22 cellular contexts compared by ENCODE assay signal in genomic region chr20:34541917-34542316, GRCh38. TPM values are rescaled to one million over a fixed set of nuclear protein-coding genes. Genes with fewer than 3 reads are reported as not detected.
A peak's percentile ranks its signal among the peaks of the same experiment; 100 is the strongest.
DNase-seq lines count a peak whose midpoint lies in the region; ATAC-seq, FAIRE-seq and TF ChIP-seq lines count a peak whose summit lies in the region.
"Had no signal": no experiment of that assay in that cellular context is flagged by ENCODE, and none has a peak within 500 bp of the region (broad histone marks: within the 10 kb centered on the region; RNA-seq: fewer than 3 reads in every experiment).

No MANE protein-coding gene starts in this region.

- BruUV-seq in GM12878 (replicated peaks; lab: Mats Ljungman, UMichigan) = no TSS peak

- no peak overlapping the region for H3K9ac ChIP-seq in GM12878 (ENCODE audit: control insufficient read depth, insufficient read depth, low read length)

- H3K4me3 ChIP-seq in CD4-positive, alpha-beta memory T cell (ENCODE audit: low read length in 2 of 2) = no peak overlapping the region
- no peak overlapping the region for H3K4me3 ChIP-seq in GM12878
- H3K4me3 ChIP-seq: BLaER1 treated with 17β-estradiol and CSF1 and Interleukin-3, amounts not matched to agents 10 nM and 100 nM; MG63; Peyer's patch had no signal

- RAD21 ChIA-PET in GM12878 (lab: Charles Lee; ENCODE audit: unreplicated experiment) = interaction anchor here (1.1 kb wide), 1 partner anchor 166 kb away, joined by 4 read pairs; no protein-coding TSS in a partner anchor

- H3K36me3 ChIP-seq in CD4-positive, alpha-beta memory T cell (ENCODE audit: insufficient read depth, low read length) = peaks cover 10% of the 10 kb centered on the region
- peaks cover 9 to 12% of the 10 kb centered on the region in 2 experiments; a peak in 3 of 4 replicates for H3K36me3 ChIP-seq in GM12878 (ENCODE audit: control insufficient read depth in 2 of 2, insufficient read depth in 2 of 2, low read length in 1 of 2)

- H3K36me3 Mint-ChIP-seq in activated T-cell treated with anti-CD3 and anti-CD28 coated beads, Interleukin-2, amount 50 U/mL, for 72 hours (ENCODE audit: insufficient read depth in 2 of 2) = peaks cover 4 to 14% of the 10 kb centered on the region in 2 donors
- H3K36me3 Mint-ChIP-seq in CD4-positive, alpha-beta memory T cell = peaks cover 14 to 35% of the 10 kb centered on the region in 2 donors
- H3K36me3 Mint-ChIP-seq in natural killer cell = peaks cover 9% of the 10 kb centered on the region
- H3K36me3 Mint-ChIP-seq in T-helper 2 cell treated with Interferon-gamma antibody and Interleukin-4, amounts not matched to agents 5 μg/mL and 100 μg/mL, for 36 hours (ENCODE audit: low read depth) = peaks cover 26% of the 10 kb centered on the region

- no peaks in the 10 kb centered on the region for H3K27me3 ChIP-seq in CD4-positive, alpha-beta memory T cell (ENCODE audit: insufficient read depth, low read length)
- H3K27me3 ChIP-seq in GM12878 (replicated peaks in 1 of 2; ENCODE audit: control insufficient read depth in 2 of 2, insufficient read depth in 2 of 2, low read length in 1 of 2) = no peaks in the 10 kb centered on the region
- H3K27me3 ChIP-seq: BLaER1 treated with 17β-estradiol and CSF1 and Interleukin-3, amounts not matched to agents 10 nM and 100 nM; MG63; Peyer's patch had no signal

- TF ChIP-seq EP300 in GM12878 (IDR thresholded peaks at IDR 0.05; ENCODE audit: borderline replicate concordance in 1 of 2, control insufficient read depth in 1 of 2, low read depth in 2 of 2, low read length in 2 of 2) = no peak

- no peak overlapping the region for H2AFZ ChIP-seq in GM12878 (ENCODE audit: control insufficient read depth, low read depth, low read length)

- CTCF ChIA-PET in CD4-positive, alpha-beta memory T cell (lab: Charles Lee; ENCODE audit: partially characterized antibody) = interaction anchor here (10.0 kb wide), 1 partner anchor 165 kb away, joined by 148 read pairs; the partner anchor contains the start of gene TP53INP2
- CTCF ChIA-PET in GM12878 (lab: Yijun Ruan, JAX) = interaction anchor here (1.1 to 4.6 kb wide), 3 partner anchors 20 to 230 kb away, joined by 3 to 93 read pairs (median 4); no protein-coding TSS in a partner anchor

- intact Hi-C loops in CD4-positive, alpha-beta memory T cell (cut with micrococcal nuclease) = no loop called here
- intact Hi-C loops in GM12878 (cut with micrococcal nuclease; ENCODE audit: unreplicated experiment) (no loop called here), natural killer cell (cut with micrococcal nuclease) (no loop called here)

- 0 out of 2 replicates have a peak, but pooled peaks have one; percentile 10 for TF ChIP-seq POLR2A in GM12878 (IDR thresholded peaks at IDR 0.05; ENCODE audit: low read depth, low read length)
- TF ChIP-seq POLR2A in GM12891 (IDR thresholded peaks at IDR 0.05; ENCODE audit: low read depth, low read length) = no peak

- no peaks in the 10 kb centered on the region for H4K20me1 ChIP-seq in GM12878 (ENCODE audit: control insufficient read depth, insufficient read depth)

- H3K27me3 Mint-ChIP-seq in activated T-cell treated with anti-CD3 and anti-CD28 coated beads, Interleukin-2, amount 50 U/mL, for 72 hours (ENCODE audit: low read depth) = no peaks in the 10 kb centered on the region
- no peaks in the 10 kb centered on the region for H3K27me3 Mint-ChIP-seq in CD4-positive, alpha-beta memory T cell
- no peaks in the 10 kb centered on the region for H3K27me3 Mint-ChIP-seq in natural killer cell (ENCODE audit: low read depth in 2 of 2)
- no peaks in the 10 kb centered on the region for H3K27me3 Mint-ChIP-seq in T-helper 2 cell treated with Interferon-gamma antibody and Interleukin-4, amounts not matched to agents 5 μg/mL and 100 μg/mL, for 36 hours (ENCODE audit: low read depth)

- ATAC-seq in activated T-cell treated with anti-CD3 and anti-CD28 coated beads, Interleukin-2, amount 50 U/mL, for 72 hours (replicated peaks in 1 of 2) = no peak
- no peak for ATAC-seq in GM12878
- no peak for ATAC-seq in natural killer cell

- H3K9me3 Mint-ChIP-seq in activated T-cell treated with anti-CD3 and anti-CD28 coated beads, Interleukin-2, amount 50 U/mL, for 72 hours = no peaks in the 10 kb centered on the region
- H3K9me3 Mint-ChIP-seq in CD4-positive, alpha-beta memory T cell = no peaks in the 10 kb centered on the region
- H3K9me3 Mint-ChIP-seq in natural killer cell = no peaks in the 10 kb centered on the region
- no peaks in the 10 kb centered on the region for H3K9me3 Mint-ChIP-seq in T-helper 2 cell treated with Interferon-gamma antibody and Interleukin-4, amounts not matched to agents 5 μg/mL and 100 μg/mL, for 36 hours

- no peak overlapping the region for H3K4me3 Mint-ChIP-seq in activated T-cell treated with anti-CD3 and anti-CD28 coated beads, Interleukin-2, amount 50 U/mL, for 72 hours
- peak overlapping the region in 5 of 8 donors; percentile 20 to 74 (median 55) for H3K4me3 Mint-ChIP-seq in CD4-positive, alpha-beta memory T cell
- no peak overlapping the region for H3K4me3 Mint-ChIP-seq in natural killer cell
- H3K4me3 Mint-ChIP-seq in T-helper 2 cell treated with Interferon-gamma antibody and Interleukin-4, amounts not matched to agents 5 μg/mL and 100 μg/mL, for 36 hours = no peak overlapping the region

- H3K9me3 ChIP-seq in CD4-positive, alpha-beta memory T cell (ENCODE audit: control insufficient read depth in 1 of 2, low read length in 2 of 2) = no peaks in the 10 kb centered on the region
- H3K9me3 ChIP-seq in GM12878 (replicated peaks; ENCODE audit: control insufficient read depth, insufficient read depth, low read length) = no peaks in the 10 kb centered on the region
- H3K9me3 ChIP-seq: BLaER1 treated with 17β-estradiol and CSF1 and Interleukin-3, amounts not matched to agents 10 nM and 100 nM; MG63; Peyer's patch had no signal

- no peak for DNase-seq in activated T-cell treated with anti-CD3 and anti-CD28 coated beads, Interleukin-2, amount 50 U/mL, for 72 hours
- no peak for DNase-seq in activated T-cell treated with anti-CD3 and anti-CD28 coated beads, Interleukin-2, amount 50 U/mL, for 1 hour
- no peak for DNase-seq in CD4-positive, alpha-beta memory T cell
- no peak for DNase-seq in GM12878 (ENCODE audit: low read depth, low spot score)
- no peak for DNase-seq in natural killer cell
- no peak for DNase-seq in HK-2 (ENCODE audit: unreplicated experiment)
- no peak for DNase-seq in GM12891 (ENCODE audit: insufficient read length, low spot score)
- no peak for DNase-seq in T-helper 2 cell treated with Interferon-gamma antibody and Interleukin-4, amounts not matched to agents 5 μg/mL and 100 μg/mL, for 36 hours (ENCODE audit: low spot score)
- DNase-seq: COR-L47, EL, GOT3, Karpas-422, MG63, NCI-H1092 treated with DMSO at 0.1 percent for 48 hours, NCI-H1694, NCI-H2107, NCI-H2227 treated with DMSO at 0.1 percent for 48 hours, NCI-H524 treated with DMSO at 0.1 percent for 48 hours, Peyer's patch, SHP77 had no signal

- in situ Hi-C loops in GM12878 (cut with MboI) = no loop called here

- no peak for TF ChIP-seq CTCF in GM12878 (IDR thresholded peaks at IDR 0.05 in 2 of 3, conservative IDR thresholded peaks at IDR 0.05 in 1 of 3; ENCODE audit: control insufficient read depth in 2 of 3, extremely low read depth in 1 of 3, insufficient read depth in 1 of 3, low read depth in 3 of 3, low read length in 3 of 3)
- TF ChIP-seq CTCF in natural killer cell (IDR thresholded peaks at IDR 0.05) = no peak

- SMC1A ChIA-PET in GM12878 (lab: Charles Lee; ENCODE audit: uncharacterized antibody, unreplicated experiment) = interaction anchor here (2.3 to 4.1 kb wide), 3 partner anchors 11 to 227 kb away, joined by 6 to 32 read pairs (median 10); no protein-coding TSS in a partner anchor

- FAIRE-seq in GM12878 (lab: Jason Lieb, UNC) = no peak
- no peak for FAIRE-seq in GM12891 (lab: Jason Lieb, UNC)
- FAIRE-seq: A204.1 had no signal

- peaks cover 27% of the 10 kb centered on the region for H3K4me1 Mint-ChIP-seq in activated T-cell treated with anti-CD3 and anti-CD28 coated beads, Interleukin-2, amount 50 U/mL, for 72 hours (ENCODE audit: low read depth)
- H3K4me1 Mint-ChIP-seq in CD4-positive, alpha-beta memory T cell = peaks cover 26 to 59% (median 47%) of the 10 kb centered on the region in 4 donors
- peaks cover 16 to 26% of the 10 kb centered on the region in 2 donors for H3K4me1 Mint-ChIP-seq in natural killer cell
- H3K4me1 Mint-ChIP-seq in T-helper 2 cell treated with Interferon-gamma antibody and Interleukin-4, amounts not matched to agents 5 μg/mL and 100 μg/mL, for 36 hours (ENCODE audit: low read depth) = peaks cover 11% of the 10 kb centered on the region

- H3K27ac Mint-ChIP-seq in activated T-cell treated with anti-CD3 and anti-CD28 coated beads, Interleukin-2, amount 50 U/mL, for 72 hours = peak overlapping the region; percentile 99
- peak overlapping the region; percentile 88 to 95 (median 91) for H3K27ac Mint-ChIP-seq in CD4-positive, alpha-beta memory T cell
- peak overlapping the region; percentile 56 to 80 for H3K27ac Mint-ChIP-seq in natural killer cell
- H3K27ac Mint-ChIP-seq in T-helper 2 cell treated with Interferon-gamma antibody and Interleukin-4, amounts not matched to agents 5 μg/mL and 100 μg/mL, for 36 hours = no peak overlapping the region

- H3K79me2 ChIP-seq in GM12878 (ENCODE audit: control insufficient read depth, insufficient read depth, low read length) = no peaks in the 10 kb centered on the region

- POLR2A ChIA-PET in CD4-positive, alpha-beta memory T cell (lab: Charles Lee; ENCODE audit: partially characterized antibody) = interaction anchor here (1.1 kb wide), 1 partner anchor 19 kb away, joined by 3 read pairs; no protein-coding TSS in a partner anchor
- POLR2A ChIA-PET in GM12878 (lab: Charles Lee) = no interaction called here

- peak overlapping the region; percentile 77 for H3K27ac ChIP-seq in CD4-positive, alpha-beta memory T cell (ENCODE audit: low read depth, low read length)
- peak overlapping the region; percentile 24; the same call in 1 of the 2 replicates for H3K27ac ChIP-seq in GM12878 (ENCODE audit: control insufficient read depth, insufficient read depth)
- H3K27ac ChIP-seq: BLaER1 treated with 17β-estradiol and CSF1 and Interleukin-3, amounts not matched to agents 10 nM and 100 nM; Peyer's patch had no signal

- 87% methylated on average over 16 of the region's 16 CpGs for WGBS in GM12878 (ENCODE audit: insufficient coverage, insufficient replicate concordance, low lambda C conversion rate, missing lambda C conversion rate)

- H3K4me1 ChIP-seq in CD4-positive, alpha-beta memory T cell (ENCODE audit: insufficient read depth, low read length) = peaks cover 46% of the 10 kb centered on the region
- peaks cover 4% of the 10 kb centered on the region; the same call in 1 of the 2 replicates for H3K4me1 ChIP-seq in GM12878 (ENCODE audit: control insufficient read depth, insufficient read depth, low read length)

- H3K4me2 ChIP-seq in GM12878 (ENCODE audit: control insufficient read depth, insufficient read depth) = no peak overlapping the region

- no peak for TF ChIP-seq RAD21 in GM12878 (IDR thresholded peaks at IDR 0.05; ENCODE audit: insufficient read depth, low read depth, low read length)

RNA-seq across cellular contexts. Expression of gene MAP1LC3A, which starts 16.6 kb away (rescaled TPM):
- total RNA-seq in activated T-cell treated with anti-CD3 and anti-CD28 coated beads, Interleukin-2, amount 50 U/mL, for 72 hours = 1 to 10 TPM; 3.7 to 5.2 TPM
- 1 to 10 TPM; 2.1 to 2.8 TPM for total RNA-seq in CD4-positive, alpha-beta memory T cell
- polyA plus RNA-seq in CD4-positive, alpha-beta memory T cell = 1 to 10 TPM; 3.7 to 7.9 TPM
- not detected in 2 replicates for total RNA-seq in GM12878 (2013; cell fraction: nucleolus; rRNA removed)
- 0.16 and 1.1 TPM in 2 replicates for total RNA-seq in GM12878 (2014; rRNA removed)
- 0.27 TPM in 1 of 2 replicates, not detected in the other for total RNA-seq in GM12878 (2014; rRNA removed; fragmentation: Illumina TruSeq; extraction: Trizol)
- 0.44 and 0.69 TPM in 2 replicates for total RNA-seq in GM12878 (2021)
- 0.45 TPM for polyA plus RNA-seq in GM12878 (2011; ENCODE audit: low read depth)
- not detected in 2 replicates for polyA plus RNA-seq in GM12878 (2011; rRNA removed)
- polyA plus RNA-seq in GM12878 (2011; cell fraction: cytosol; rRNA removed) = 0.07 and 0.15 TPM in 2 replicates
- 0.36 and 0.45 TPM in 2 replicates for polyA plus RNA-seq in GM12878 (2011; cell fraction: nucleus; rRNA removed)
- polyA plus RNA-seq in GM12878 (2012) = 1.5 and 2.5 TPM in 2 replicates
- polyA plus RNA-seq in GM12878 (2014; fragmentation: Illumina TruSeq; extraction: Trizol) = not detected in 2 replicates
- polyA plus RNA-seq in GM12878 (2014; fragmentation: Nextera tagmentation; extraction: Ambion mirVana) = not detected
- 0.35 and 0.60 TPM in 2 replicates for polyA plus RNA-seq in GM12878 (2014; rRNA removed)
- polyA plus RNA-seq in GM12878 (2016; fragmentation: Nextera tagmentation; extraction: Ambion mirVana) = 1 to 10 TPM in 1 of 2 experiments, under 1 TPM in 1; 0.33 to 1.2 TPM
- not detected in 2 replicates for polyA minus RNA-seq in GM12878 (2011; rRNA and poly(A)+ RNA removed)
- not detected in 2 replicates for polyA minus RNA-seq in GM12878 (2011; cell fraction: cytosol; rRNA and poly(A)+ RNA removed)
- polyA minus RNA-seq in GM12878 (2011; cell fraction: nucleus; rRNA and poly(A)+ RNA removed) = not detected in 2 replicates
- 10 to 100 TPM; 12.7 to 20.4 (median 19.8) TPM for total RNA-seq in natural killer cell
- polyA plus RNA-seq in GM12891 (2012; ENCODE audit: low read depth, missing spikeins) = 1.7 TPM

RNA-seq across cellular contexts. Expression of gene DYNLRB1, which starts 25.7 kb away (rescaled TPM):
- 10 to 100 TPM; 70.5 to 75.9 TPM for total RNA-seq in activated T-cell treated with anti-CD3 and anti-CD28 coated beads, Interleukin-2, amount 50 U/mL, for 72 hours
- 10 to 100 TPM; 75.5 to 81.0 TPM for total RNA-seq in CD4-positive, alpha-beta memory T cell
- 100 to 1,000 TPM; 237 to 311 TPM for polyA plus RNA-seq in CD4-positive, alpha-beta memory T cell
- 25.4 and 25.5 TPM in 2 replicates for total RNA-seq in GM12878 (2013; cell fraction: nucleolus; rRNA removed)
- total RNA-seq in GM12878 (2014; rRNA removed) = 114 and 129 TPM in 2 replicates
- total RNA-seq in GM12878 (2014; rRNA removed; fragmentation: Illumina TruSeq; extraction: Trizol) = 132 and 149 TPM in 2 replicates
- total RNA-seq in GM12878 (2021) = 87.9 and 92.5 TPM in 2 replicates
- polyA plus RNA-seq in GM12878 (2011; ENCODE audit: low read depth) = 405 TPM
- polyA plus RNA-seq in GM12878 (2011; rRNA removed) = 81.4 and 135 TPM in 2 replicates
- polyA plus RNA-seq in GM12878 (2011; cell fraction: cytosol; rRNA removed) = 130 and 201 TPM in 2 replicates
- polyA plus RNA-seq in GM12878 (2011; cell fraction: nucleus; rRNA removed) = 70.6 and 108 TPM in 2 replicates
- polyA plus RNA-seq in GM12878 (2012) = 190 and 213 TPM in 2 replicates
- polyA plus RNA-seq in GM12878 (2014; fragmentation: Illumina TruSeq; extraction: Trizol) = 250 and 313 TPM in 2 replicates
- polyA plus RNA-seq in GM12878 (2014; fragmentation: Nextera tagmentation; extraction: Ambion mirVana) = 100 to 1,000 TPM; 185 to 189 TPM
- 97.9 and 123 TPM in 2 replicates for polyA plus RNA-seq in GM12878 (2014; rRNA removed)
- polyA plus RNA-seq in GM12878 (2016; fragmentation: Nextera tagmentation; extraction: Ambion mirVana) = 100 to 1,000 TPM; 171 to 194 TPM
- 88.9 and 125 TPM in 2 replicates for polyA minus RNA-seq in GM12878 (2011; rRNA and poly(A)+ RNA removed)
- 30.5 and 33.1 TPM in 2 replicates for polyA minus RNA-seq in GM12878 (2011; cell fraction: cytosol; rRNA and poly(A)+ RNA removed)
- 20.2 and 32.2 TPM in 2 replicates for polyA minus RNA-seq in GM12878 (2011; cell fraction: nucleus; rRNA and poly(A)+ RNA removed)
- 10 to 100 TPM; 58.7 to 65.5 (median 61.4) TPM for total RNA-seq in natural killer cell
- polyA plus RNA-seq in GM12891 (2012; ENCODE audit: low read depth, missing spikeins) = 186 TPM

Comparison
In these comparisons a context has a peak if more than half of its experiments do, and no peak if none do; other contexts are left out.
1. H3K4me3 Mint-ChIP-seq: peak in CD4-positive, alpha-beta memory T cell (5 of 8); none in activated T-cell treated with anti-CD3 and anti-CD28 coated beads, Interleukin-2, amount 50 U/mL, for 72 hours (0 of 2), natural killer cell (single experiment) and T-helper 2 cell treated with Interferon-gamma antibody and Interleukin-4, amounts not matched to agents 5 μg/mL and 100 μg/mL, for 36 hours (single experiment).